In genomic region chr5:57753446-57753845, GRCh38 we compare ENCODE assay signal across 29 cellular contexts.
A peak's percentile ranks its signal among the peaks of the same experiment; 100 is the strongest.
DNase-seq lines count a peak whose midpoint lies in the region; ATAC-seq and TF ChIP-seq lines count a peak whose summit lies in the region.
"Had no signal": no experiment of that assay in that cellular context is flagged by ENCODE, and none has a peak within 500 bp of the region (broad histone marks: within the 10 kb centered on the region; RNA-seq: fewer than 3 reads in every experiment).

No MANE protein-coding gene starts in this region.

- no peaks in the 10 kb centered on the region for H3K36me3 ChIP-seq in sigmoid colon
- H3K36me3 ChIP-seq: BLaER1 treated with 17β-estradiol and CSF1 and Interleukin-3, amounts not matched to agents 10 nM and 100 nM had no signal

- no peak overlapping the region for H3K27ac ChIP-seq in sigmoid colon
- H3K27ac ChIP-seq: A549; BLaER1 treated with 17β-estradiol and CSF1 and Interleukin-3, amounts not matched to agents 10 nM and 100 nM; GM23248; PC-9 had no signal

- intact Hi-C loops in sigmoid colon (cut with DNase I): no loop called here

- in situ Hi-C loops in SK-MEL-5 (cut with HindIII; ENCODE audit: low pct_unique_long_range_greater_than_20kb, low sequenced_read_pairs): no loop called here

- no peaks in the 10 kb centered on the region for H3K4me1 Mint-ChIP-seq in activated naive CD4-positive, alpha-beta T cell treated with anti-CD3 and anti-CD28 coated beads, Interleukin-2, amount 10 ng/mL, durations not matched to agents 7 days and 5 days
- H3K4me1 Mint-ChIP-seq: H9 had no signal

- H3K4me1 ChIP-seq in sigmoid colon: no peaks in the 10 kb centered on the region
- H3K4me1 ChIP-seq: A549; BLaER1 treated with 17β-estradiol and CSF1 and Interleukin-3, amounts not matched to agents 10 nM and 100 nM had no signal

- H3K9me3 ChIP-seq in sigmoid colon: no peaks in the 10 kb centered on the region
- H3K9me3 ChIP-seq: A549; BLaER1 treated with 17β-estradiol and CSF1 and Interleukin-3, amounts not matched to agents 10 nM and 100 nM; SK-N-SH had no signal

- H3K4me3 Mint-ChIP-seq in activated naive CD4-positive, alpha-beta T cell treated with anti-CD3 and anti-CD28 coated beads, Interleukin-2, amount 10 ng/mL, durations not matched to agents 7 days and 5 days: no peak overlapping the region
- H3K4me3 Mint-ChIP-seq: CD4-positive, alpha-beta T cell; H9; HFFc6 had no signal

- no peak for ATAC-seq in HG03469 (IDR thresholded peaks at IDR 0.05; ENCODE audit: unreplicated experiment)
- ATAC-seq: A549, GM12878 had no signal

- no peak for TF ChIP-seq EP300 in sigmoid colon (IDR thresholded peaks at IDR 0.05)

- WGBS in sigmoid colon, 2 donors: 18 to 67% methylated on average over 1 of the region's 1 CpG

- H3K36me3 Mint-ChIP-seq in activated naive CD4-positive, alpha-beta T cell treated with anti-CD3 and anti-CD28 coated beads, Interleukin-2, amount 10 ng/mL, durations not matched to agents 7 days and 5 days: no peaks in the 10 kb centered on the region

- no peaks in the 10 kb centered on the region for H3K27me3 ChIP-seq in sigmoid colon
- H3K27me3 ChIP-seq: BLaER1 treated with 17β-estradiol and CSF1 and Interleukin-3, amounts not matched to agents 10 nM and 100 nM had no signal

- DNase-seq in EL (peak; percentile 11), NCI-H69 (lab: John Stamatoyannopoulos, UW) (peak; percentile 76), SK-MEL-5 (ENCODE audit: low read depth, low spot score) (peak; percentile 30), foreskin melanocyte (peak; percentile 60), sigmoid colon (no peak)
- DNase-seq in activated naive CD4-positive, alpha-beta T cell treated with anti-CD3 and anti-CD28 coated beads, Interleukin-2, amount 10 ng/mL, durations not matched to agents 7 days and 5 days: no peak
- DNase-seq: AML-193; CD4-positive, alpha-beta T cell; COR-L47; DMS53; GDM1; GM23248; H9; HFFc6; IMR-90; KG1; NCI-H1048; NCI-H1694; NCI-H524; NCI-H82; NK-92 treated with Interleukin-12 subunit alpha and Interleukin-12 subunit beta, amount 100 ng/mL, for 24 hours; PC-9; SIG-M5; SK-N-SH; SW 1271 had no signal

- H3K4me3 ChIP-seq in sigmoid colon: no peak overlapping the region
- H3K4me3 ChIP-seq: A549; BLaER1 treated with 17β-estradiol and CSF1 and Interleukin-3, amounts not matched to agents 10 nM and 100 nM; GM12878; GM23248; PC-9 had no signal

- no peak for TF ChIP-seq CTCF in sigmoid colon (IDR thresholded peaks at IDR 0.05)

- TF ChIP-seq POLR2A in sigmoid colon (IDR thresholded peaks at IDR 0.05): no peak

- no peak overlapping the region for H3K27ac Mint-ChIP-seq in activated naive CD4-positive, alpha-beta T cell treated with anti-CD3 and anti-CD28 coated beads, Interleukin-2, amount 10 ng/mL, durations not matched to agents 7 days and 5 days
- H3K27ac Mint-ChIP-seq: CD4-positive, alpha-beta T cell; H9; HFFc6 had no signal

- no peaks in the 10 kb centered on the region for H3K27me3 Mint-ChIP-seq in activated naive CD4-positive, alpha-beta T cell treated with anti-CD3 and anti-CD28 coated beads, Interleukin-2, amount 10 ng/mL, durations not matched to agents 7 days and 5 days

- CTCF ChIA-PET in activated naive CD4-positive, alpha-beta T cell treated with anti-CD3 and anti-CD28 coated beads, Interleukin-2, amount 10 ng/mL, durations not matched to agents 7 days and 5 days (lab: Charles Lee): no interaction called here

- H3K9me3 Mint-ChIP-seq in activated naive CD4-positive, alpha-beta T cell treated with anti-CD3 and anti-CD28 coated beads, Interleukin-2, amount 10 ng/mL, durations not matched to agents 7 days and 5 days: no peaks in the 10 kb centered on the region
- H3K9me3 Mint-ChIP-seq: CD4-positive, alpha-beta T cell; H9; HFFc6 had no signal

Comparison
In these comparisons a context has a peak if more than half of its experiments do, and no peak if none do; other contexts are left out.
1. DNase-seq: peak in EL (single experiment), NCI-H69 (single experiment), SK-MEL-5 (single experiment) and foreskin melanocyte (single experiment); none in activated naive CD4-positive, alpha-beta T cell treated with anti-CD3 and anti-CD28 coated beads, Interleukin-2, amount 10 ng/mL, durations not matched to agents 7 days and 5 days (single experiment) and sigmoid colon (single experiment).